1 cellular context compared by ENCODE assay signal in genomic region chr14:23174266-23174665, GRCh38.
TF ChIP-seq lines count a peak whose summit lies in the region.

No MANE protein-coding gene starts in this region.

TF ChIP-seq in HepG2, 621 proteins besides CTCF, POLR2A, EP300 and RAD21 (continued from another document):
- TF ChIP-seq, protein P1, sequence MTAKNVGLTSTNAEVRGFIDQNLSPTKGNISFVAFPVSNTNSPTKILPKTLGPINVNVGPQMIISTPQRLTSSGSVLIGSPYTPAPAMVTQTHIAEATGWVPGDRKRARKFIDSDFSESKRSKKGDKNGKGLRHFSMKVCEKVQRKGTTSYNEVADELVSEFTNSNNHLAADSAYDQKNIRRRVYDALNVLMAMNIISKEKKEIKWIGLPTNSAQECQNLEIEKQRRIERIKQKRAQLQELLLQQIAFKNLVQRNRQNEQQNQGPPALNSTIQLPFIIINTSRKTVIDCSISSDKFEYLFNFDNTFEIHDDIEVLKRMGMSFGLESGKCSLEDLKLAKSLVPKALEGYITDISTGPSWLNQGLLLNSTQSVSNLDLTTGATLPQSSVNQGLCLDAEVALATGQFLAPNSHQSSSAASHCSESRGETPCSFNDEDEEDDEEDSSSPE (CRISPR knock-in tag; IDR thresholded peaks at IDR 0.05) = no peak
TF ChIP-seq in HepG2: peak in this region for 2.
